16 cellular contexts compared by ENCODE assay signal in genomic region chr10:110103921-110104461, GRCh38.
DNase-seq lines count a peak whose midpoint lies in the region; ATAC-seq and TF ChIP-seq lines count a peak whose summit lies in the region.
"Had no signal": no experiment of that assay in that cellular context is flagged by ENCODE, and none has a peak within 500 bp of the region (broad histone marks: within the 10 kb centered on the region; RNA-seq: fewer than 3 reads in every experiment).

No MANE protein-coding gene starts in this region.

- no peak for TF ChIP-seq POLR2A in lower leg skin (IDR thresholded peaks at IDR 0.05)

- peak; percentile 45 for ATAC-seq in effector memory CD8-positive, alpha-beta T cell (replicated peaks)
- no peak for ATAC-seq in HG02938 (IDR thresholded peaks at IDR 0.05; ENCODE audit: unreplicated experiment)

- H3K27me3 ChIP-seq in neutrophil = no peaks in the 10 kb centered on the region
- H3K27me3 ChIP-seq: ovary, tibial nerve had no signal

- no peak for TF ChIP-seq CTCF in neutrophil (IDR thresholded peaks at IDR 0.05)
- TF ChIP-seq CTCF in lower leg skin (IDR thresholded peaks at IDR 0.05) = no peak

- DNase-seq in activated CD4-positive, alpha-beta T cell treated with anti-CD3 and anti-CD28 coated beads, Interleukin-2, amount 10 ng/mL, durations not matched to agents 24 days and 14 days = no peak
- DNase-seq in activated CD4-positive, alpha-beta T cell treated with anti-CD3 and anti-CD28 coated beads, Interleukin-2, amount 50 U/mL, for 1 hour = no peak
- DNase-seq in LHCN-M2 (ENCODE audit: low read depth) (peak; percentile 16), lower leg skin (ENCODE audit: low spot score in 2 of 2) (no peak), HT-29 (ENCODE audit: low spot score) (no peak)
- no peak for DNase-seq in effector memory CD8-positive, alpha-beta T cell
- DNase-seq: activated CD4-positive, alpha-beta T cell treated with anti-CD3 and anti-CD28 coated beads for 4 hours; hippocampal formation; KG1; NCI-H1092 treated with DMSO at 0.1 percent for 48 hours; ovary; PC-9; T1000 had no signal

- peak overlapping the region; percentile 54 for H3K27ac ChIP-seq in neutrophil
- H3K27ac ChIP-seq: ovary, PC-9 had no signal

- H3K4me1 ChIP-seq in neutrophil (ENCODE audit: control insufficient read depth in 1 of 2, insufficient read depth in 1 of 2, low read depth in 1 of 2, low read length in 1 of 2) = no peaks in the 10 kb centered on the region

- no peaks in the 10 kb centered on the region for H3K9me3 Mint-ChIP-seq in activated CD4-positive, alpha-beta T cell treated with anti-CD3 and anti-CD28 coated beads, Interleukin-2, amount 10 ng/mL, durations not matched to agents 24 days and 14 days
- H3K9me3 Mint-ChIP-seq in effector memory CD8-positive, alpha-beta T cell = no peaks in the 10 kb centered on the region

- intact Hi-C loops in activated CD4-positive, alpha-beta T cell treated with anti-CD3 and anti-CD28 coated beads, Interleukin-2, amount 10 ng/mL, durations not matched to agents 24 days and 14 days (cut with micrococcal nuclease) = loop anchor here (5.0 kb wide), 1 partner anchor 37 kb away; no protein-coding TSS in a partner anchor
- intact Hi-C loops in lower leg skin (cut with DNase I; ENCODE audit: low total_unique reads) = no loop called here

- H3K4me1 Mint-ChIP-seq in activated CD4-positive, alpha-beta T cell treated with anti-CD3 and anti-CD28 coated beads, Interleukin-2, amount 10 ng/mL, durations not matched to agents 24 days and 14 days = peaks cover 30% of the 10 kb centered on the region
- peaks cover 8 to 44% of the 10 kb centered on the region in 2 donors for H3K4me1 Mint-ChIP-seq in effector memory CD8-positive, alpha-beta T cell (ENCODE audit: low read depth in 2 of 2)

- no peaks in the 10 kb centered on the region for H3K27me3 Mint-ChIP-seq in activated CD4-positive, alpha-beta T cell treated with anti-CD3 and anti-CD28 coated beads, Interleukin-2, amount 10 ng/mL, durations not matched to agents 24 days and 14 days
- H3K27me3 Mint-ChIP-seq in effector memory CD8-positive, alpha-beta T cell = no peaks in the 10 kb centered on the region

- H3K36me3 ChIP-seq in neutrophil = peaks cover 39% of the 10 kb centered on the region
- H3K36me3 ChIP-seq: ovary had no signal

- peaks cover 54% of the 10 kb centered on the region for H3K36me3 Mint-ChIP-seq in activated CD4-positive, alpha-beta T cell treated with anti-CD3 and anti-CD28 coated beads, Interleukin-2, amount 10 ng/mL, durations not matched to agents 24 days and 14 days (ENCODE audit: low read depth)
- peaks cover 27% of the 10 kb centered on the region for H3K36me3 Mint-ChIP-seq in effector memory CD8-positive, alpha-beta T cell (ENCODE audit: insufficient read depth)

- H3K4me3 ChIP-seq in neutrophil (ENCODE audit: low read depth in 1 of 2, low read length in 1 of 2) = no peak overlapping the region
- H3K4me3 ChIP-seq in lower leg skin (ENCODE audit: low read depth, poor library complexity, severe bottlenecking) = no peak overlapping the region
- H3K4me3 ChIP-seq: ovary, PC-9, tibial nerve had no signal

- peak overlapping the region; percentile 51 for H3K27ac Mint-ChIP-seq in activated CD4-positive, alpha-beta T cell treated with anti-CD3 and anti-CD28 coated beads, Interleukin-2, amount 10 ng/mL, durations not matched to agents 24 days and 14 days
- peak overlapping the region in 1 of 2 donors; percentile 42 for H3K27ac Mint-ChIP-seq in effector memory CD8-positive, alpha-beta T cell

- no peaks in the 10 kb centered on the region for H3K9me3 ChIP-seq in neutrophil
- H3K9me3 ChIP-seq: ovary, tibial nerve had no signal

- no peak overlapping the region for H3K4me3 Mint-ChIP-seq in activated CD4-positive, alpha-beta T cell treated with anti-CD3 and anti-CD28 coated beads, Interleukin-2, amount 10 ng/mL, durations not matched to agents 24 days and 14 days
- no peak overlapping the region for H3K4me3 Mint-ChIP-seq in effector memory CD8-positive, alpha-beta T cell
